In genomic region chr19:388691-389090, GRCh38 we compare ENCODE assay signal across 25 cellular contexts.
"Had no signal": no experiment of that assay in that cellular context is flagged by ENCODE, and none has a peak within 500 bp of the region (broad histone marks: within the 10 kb centered on the region; RNA-seq: fewer than 3 reads in every experiment).

No MANE protein-coding gene starts in this region.

- H3K4me3 ChIP-seq: coronary artery, hepatocyte, lung, ovary, right lobe of liver, suprapubic skin, thyroid gland, upper lobe of left lung, vagina had no signal

- H3K27me3 ChIP-seq: hepatocyte, ovary, right lobe of liver, thyroid gland, vagina had no signal

- FAIRE-seq: endothelial cell of umbilical vein, kidney had no signal

- H3K9me3 ChIP-seq: ovary, right lobe of liver, suprapubic skin, thyroid gland, upper lobe of left lung, vagina had no signal

- H3K79me2 ChIP-seq: hepatocyte had no signal

- H3K36me3 ChIP-seq: ovary, right lobe of liver, suprapubic skin, thyroid gland, upper lobe of left lung, vagina had no signal

- H3K4me2 ChIP-seq: hepatocyte had no signal

- H2AFZ ChIP-seq: hepatocyte had no signal

- H3K4me3 Mint-ChIP-seq: endodermal cell; naive B cell; nephron; stimulated activated effector memory CD8-positive, alpha-beta T cell treated with anti-CD3 and anti-CD28 coated beads, Interleukin-12 subunit alpha, Interleukin-12 subunit beta, amount 100 ng/mL, for 72 hours had no signal

- H3K27ac Mint-ChIP-seq: endodermal cell; naive B cell; nephron; progenitor cell of endocrine pancreas; stimulated activated effector memory CD8-positive, alpha-beta T cell treated with anti-CD3 and anti-CD28 coated beads, Interleukin-12 subunit alpha, Interleukin-12 subunit beta, amount 100 ng/mL, for 72 hours had no signal

- DNase-seq: effector CD4-positive, alpha-beta T cell; endodermal cell; erythroblast; foreskin melanocyte; kidney; left ventricle myocardium superior; mesenchymal stem cell; naive B cell; ovary; stimulated activated CD4-positive, alpha-beta T cell treated with anti-CD3 and anti-CD28 coated beads, Interleukin-4, amount 100 ng/mL, for 1 hour; stimulated activated CD8-positive, alpha-beta memory T cell treated with anti-CD3 and anti-CD28 coated beads, Interleukin-4, amount 100 ng/mL, for 48 hours; stimulated activated naive CD8-positive, alpha-beta T cell treated with anti-CD3 and anti-CD28 coated beads, Interleukin-15, Interleukin-2, amounts not matched to agents 100 U/mL and 50 U/mL, for 24 hours had no signal

- ATAC-seq: left cardiac atrium; left ventricle myocardium superior; stimulated activated effector memory CD8-positive, alpha-beta T cell treated with anti-CD3 and anti-CD28 coated beads, Interleukin-12 subunit alpha, Interleukin-12 subunit beta, amount 100 ng/mL, for 72 hours; stimulated activated naive CD8-positive, alpha-beta T cell treated with anti-CD3 and anti-CD28 coated beads, Interleukin-15, Interleukin-2, amounts not matched to agents 100 U/mL and 50 U/mL, for 24 hours had no signal

- H3K27ac ChIP-seq: coronary artery, hepatocyte, ovary, right lobe of liver, suprapubic skin, thyroid gland, upper lobe of left lung, vagina had no signal

- H3K4me1 ChIP-seq: right lobe of liver, suprapubic skin, upper lobe of left lung, vagina had no signal
